ENCODE assay signal across 14 cellular contexts in the genomic region with DNA sequence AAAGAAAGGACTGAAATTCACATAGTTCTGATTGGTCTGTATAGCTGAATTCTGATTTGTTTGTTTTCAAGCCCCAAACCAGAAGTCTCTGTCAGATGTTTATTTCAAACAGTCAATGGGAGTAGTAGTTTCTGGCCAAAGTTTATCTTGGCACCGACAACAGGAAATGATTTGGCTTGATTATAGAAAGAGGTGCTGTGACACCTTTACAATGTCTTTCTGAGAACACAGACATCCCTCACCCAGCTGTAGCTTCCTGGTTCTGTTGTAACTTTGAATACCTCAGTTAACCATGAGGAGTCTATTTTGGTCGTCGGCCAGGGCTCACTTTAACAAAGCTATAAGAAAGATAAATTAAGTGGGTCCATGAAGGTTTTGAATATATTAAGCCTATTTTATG.
A peak's percentile ranks its signal among the peaks of the same experiment; 100 is the strongest.
DNase-seq lines count a peak whose midpoint lies in the region; ATAC-seq and TF ChIP-seq lines count a peak whose summit lies in the region.
"Had no signal": no experiment of that assay in that cellular context is flagged by ENCODE, and none has a peak within 500 bp of the region (broad histone marks: within the 10 kb centered on the region; RNA-seq: fewer than 3 reads in every experiment).

No MANE protein-coding gene starts in this region.

- peak; percentile 64 for DNase-seq in COR-L47 (lab: John Stamatoyannopoulos, UW)
- DNase-seq in NCI-H1092 (lab: John Stamatoyannopoulos, UW): peak; percentile 10
- peak; percentile 62 for DNase-seq in PC-3
- DNase-seq in glomerular visceral epithelial cell (ENCODE audit: extremely low spot score): peak; percentile 2
- no peak for DNase-seq in activated effector memory CD4-positive, alpha-beta T cell treated with anti-CD3 and anti-CD28 coated beads, Interleukin-2, amount 50 U/mL, for 16 hours
- DNase-seq in GOT3 (lab: John Stamatoyannopoulos, UW): no peak
- DNase-seq: activated CD4-positive, alpha-beta T cell treated with anti-CD3 and anti-CD28 coated beads, Interleukin-2, amount 50 U/mL, for 4 hours; amygdala; NCI-H524 treated with DMSO at 0.1 percent for 48 hours; stimulated activated CD4-positive, alpha-beta T cell treated with anti-CD3 and anti-CD28 coated beads, Interleukin-2, amount 100 ng/mL, for 24 hours; T1000; upper lobe of left lung had no signal

- no peaks in the 10 kb centered on the region for H3K79me2 ChIP-seq in PC-3 (ENCODE audit: low read length)

- CTCF ChIA-PET in PC-3 (lab: Charles Lee): interaction anchor here (0.6 to 0.7 kb wide), 2 partner anchors 492 to 772 kb away, joined by 3 to 5 read pairs; no protein-coding TSS in a partner anchor

- H3K27me3 ChIP-seq in PC-3 (ENCODE audit: low read length): no peaks in the 10 kb centered on the region
- H3K27me3 ChIP-seq: upper lobe of left lung had no signal

- no peak for TF ChIP-seq CTCF in PC-3 (conservative IDR thresholded peaks at IDR 0.05; ENCODE audit: low read depth, low read length)

- H3K9me3 ChIP-seq in PC-3 (ENCODE audit: low read length): no peaks in the 10 kb centered on the region
- H3K9me3 ChIP-seq: upper lobe of left lung had no signal

- intact Hi-C loops in PC-3 (cut with micrococcal nuclease): loop anchor here (1.0 to 5.0 kb wide), 2 partner anchors 56 to 185 kb away; no protein-coding TSS in a partner anchor

- no peaks in the 10 kb centered on the region for H3K36me3 ChIP-seq in PC-3 (ENCODE audit: low read depth, low read length)
- H3K36me3 ChIP-seq: upper lobe of left lung had no signal

- H3K9me2 ChIP-seq in PC-3 (replicated peaks; ENCODE audit: low read length): no peaks in the 10 kb centered on the region

- no TSS peak for BruUV-seq in PC-3 (replicated peaks; lab: Mats Ljungman, UMichigan)

- no peak overlapping the region for H3K4me2 ChIP-seq in PC-3 (ENCODE audit: low read length)

- no peaks in the 10 kb centered on the region for H4K20me1 ChIP-seq in PC-3 (ENCODE audit: low read length)

- POLR2A ChIA-PET in PC-3 (lab: Charles Lee; ENCODE audit: unreplicated experiment): no interaction called here

- H3F3A ChIP-seq in PC-3 (ENCODE audit: low read length, unreplicated experiment): no peaks in the 10 kb centered on the region

- ATAC-seq in PC-3 (peak; percentile 76), HG02759 (IDR thresholded peaks at IDR 0.05; ENCODE audit: unreplicated experiment) (no peak), HG03439 (IDR thresholded peaks at IDR 0.05; ENCODE audit: unreplicated experiment) (no peak)

- peaks cover 9% of the 10 kb centered on the region for H3K4me1 ChIP-seq in PC-3 (ENCODE audit: insufficient read depth, low read length)
- H3K4me1 ChIP-seq: upper lobe of left lung had no signal

- no peak overlapping the region for H3K4me3 ChIP-seq in PC-3 (ENCODE audit: low read length)
- H3K4me3 ChIP-seq: upper lobe of left lung had no signal

- no peak overlapping the region for H3K9ac ChIP-seq in PC-3 (ENCODE audit: low read length)

- no peak overlapping the region for H3K27ac ChIP-seq in PC-3 (ENCODE audit: low read length)
- H3K27ac ChIP-seq: upper lobe of left lung had no signal

- no peak overlapping the region for H2AFZ ChIP-seq in PC-3 (ENCODE audit: low read length)

Comparison
In these comparisons a context has a peak if more than half of its experiments do, and no peak if none do; other contexts are left out.
1. DNase-seq: peak in COR-L47 (single experiment), NCI-H1092 (single experiment), PC-3 (single experiment) and glomerular visceral epithelial cell (single experiment); none in activated effector memory CD4-positive, alpha-beta T cell treated with anti-CD3 and anti-CD28 coated beads, Interleukin-2, amount 50 U/mL, for 16 hours (single experiment) and GOT3 (single experiment).